ENCODE assay signal across 13 cellular contexts in genomic region chr11:27187848-27188621, GRCh38.
"Had no signal": no experiment of that assay in that cellular context is flagged by ENCODE, and none has a peak within 500 bp of the region (broad histone marks: within the 10 kb centered on the region; RNA-seq: fewer than 3 reads in every experiment).

No MANE protein-coding gene starts in this region.

- H2AFZ ChIP-seq: neural progenitor cell had no signal

- H3K36me3 Mint-ChIP-seq: neural progenitor cell had no signal

- H3K4me1 ChIP-seq: left lung had no signal

- H3K9me3 ChIP-seq: left lung, sigmoid colon, thoracic aorta had no signal

- H3K27ac ChIP-seq: dorsolateral prefrontal cortex, left lung, neural progenitor cell, sigmoid colon, thoracic aorta had no signal

- H3K36me3 ChIP-seq: left lung, neural progenitor cell, sigmoid colon, thoracic aorta had no signal

- H3K27ac Mint-ChIP-seq: activated T-helper 2 cell treated with anti-CD3 and anti-CD28 coated beads, Interferon-gamma antibody, Interleukin-2, Interleukin-4, amounts not matched to agents 10 μg/mL and 5 μg/mL and 100 μg/mL, durations not matched to agents 14 hours and 24 hours and 36 hours; neural progenitor cell had no signal

- DNase-seq: activated CD4-positive, alpha-beta T cell treated with anti-CD3 and anti-CD28 coated beads, Interleukin-2, amount 50 U/mL, for 4 hours; activated CD4-positive, CD25-positive, alpha-beta regulatory T cell treated with anti-CD3 and anti-CD28 coated beads, Interleukin-2, amount 50 U/mL, for 72 hours; activated naive CD4-positive, alpha-beta T cell treated with anti-CD3 and anti-CD28 coated beads, Interleukin-2, amount 50 U/mL, for 16 hours; activated T-cell treated with anti-CD3 and anti-CD28 coated beads, Interleukin-2, amount 50 U/mL, for 1 hour; dorsolateral prefrontal cortex; left lung; sigmoid colon; stimulated activated CD4-positive, alpha-beta T cell treated with anti-CD3 and anti-CD28 coated beads, Interleukin-12 subunit alpha, Interleukin-12 subunit beta, amount 100 ng/mL, for 4 hours; stimulated activated CD4-positive, alpha-beta T cell treated with anti-CD3 and anti-CD28 coated beads, Interleukin-2, amount 100 ng/mL, for 24 hours had no signal

- H3K4me3 ChIP-seq: dorsolateral prefrontal cortex, left lung, neural progenitor cell, sigmoid colon, thoracic aorta had no signal

- H3K27me3 ChIP-seq: dorsolateral prefrontal cortex, neural progenitor cell, sigmoid colon had no signal

- H3K9me3 Mint-ChIP-seq: activated T-helper 2 cell treated with anti-CD3 and anti-CD28 coated beads, Interferon-gamma antibody, Interleukin-2, Interleukin-4, amounts not matched to agents 10 μg/mL and 5 μg/mL and 100 μg/mL, durations not matched to agents 14 hours and 24 hours and 36 hours; neural progenitor cell had no signal

- H3K4me2 ChIP-seq: neural progenitor cell had no signal

- H3K4me3 Mint-ChIP-seq: neural progenitor cell had no signal

- ATAC-seq: esophagus mucosa, left lung had no signal
